In the genomic region with DNA sequence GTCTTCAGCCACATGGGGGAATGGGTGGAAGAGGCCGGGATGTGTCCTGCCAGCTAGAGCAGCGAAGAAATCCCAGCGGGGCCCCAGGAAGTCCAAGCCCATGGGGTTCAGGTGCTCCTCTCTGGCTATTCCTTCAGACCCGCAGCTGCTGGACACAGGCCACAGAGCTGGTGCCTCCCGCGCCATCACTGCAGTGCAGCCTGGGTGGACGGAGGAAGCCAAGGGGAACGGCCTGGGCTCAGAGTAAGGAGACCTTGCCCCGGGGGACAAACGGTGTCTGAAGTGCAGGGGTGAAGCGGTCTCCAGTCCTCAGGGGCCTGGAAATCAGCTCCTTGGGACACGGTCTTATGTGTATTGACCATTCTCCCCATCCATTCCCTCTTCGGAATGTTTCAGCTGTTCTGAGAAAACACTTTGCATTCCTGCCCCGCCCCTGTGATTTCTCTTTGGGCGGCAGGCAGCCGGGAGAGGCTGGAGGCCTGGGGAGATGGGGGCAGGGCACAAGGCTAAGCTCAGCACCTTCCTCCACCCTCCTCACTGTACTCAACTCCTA, we compare ENCODE assay signal across 12 cellular contexts. TPM values are rescaled to one million over a fixed set of nuclear protein-coding genes. Genes with fewer than 3 reads are reported as not detected.
DNase-seq lines count a peak whose midpoint lies in the region; ATAC-seq and TF ChIP-seq lines count a peak whose summit lies in the region.
"Had no signal": no experiment of that assay in that cellular context is flagged by ENCODE, and none has a peak within 500 bp of the region (broad histone marks: within the 10 kb centered on the region; RNA-seq: fewer than 3 reads in every experiment).

No MANE protein-coding gene starts in this region.

- H3K9me3 ChIP-seq in ascending aorta, result no peaks in the 10 kb centered on the region

- H3K27ac Mint-ChIP-seq in Calu3 (ENCODE audit: unreplicated experiment), result no peak overlapping the region

- H3K27me3 Mint-ChIP-seq in Calu3 (ENCODE audit: unreplicated experiment), result no peaks in the 10 kb centered on the region
- no peaks in the 10 kb centered on the region for H3K27me3 Mint-ChIP-seq in activated T-cell treated with anti-CD3 and anti-CD28 coated beads, Interleukin-2, amount 50 U/mL, for 4 hours (ENCODE audit: low read depth)

- H3K4me1 Mint-ChIP-seq in Calu3 (ENCODE audit: low read depth, unreplicated experiment), result peaks cover 21% of the 10 kb centered on the region
- peaks cover 8% of the 10 kb centered on the region for H3K4me1 Mint-ChIP-seq in activated T-cell treated with anti-CD3 and anti-CD28 coated beads, Interleukin-2, amount 50 U/mL, for 4 hours (ENCODE audit: low read depth)

- ATAC-seq in activated T-cell treated with anti-CD3 and anti-CD28 coated beads, Interleukin-2, amount 50 U/mL, for 4 hours, result no peak
- no peak for ATAC-seq in stimulated activated naive CD8-positive, alpha-beta T cell treated with anti-CD3 and anti-CD28 coated beads, Interleukin-15, Interleukin-2, amounts not matched to agents 100 U/mL and 50 U/mL, for 24 hours
- ATAC-seq in HG02852 (IDR thresholded peaks at IDR 0.05; ENCODE audit: unreplicated experiment) (no peak), GM21447 (IDR thresholded peaks at IDR 0.05; ENCODE audit: unreplicated experiment) (no peak)

- H3K27me3 ChIP-seq in ascending aorta, result no peaks in the 10 kb centered on the region

- H3K4me1 ChIP-seq in ascending aorta, result peaks cover 26 to 62% of the 10 kb centered on the region in 2 donors

- H3K27ac ChIP-seq in ascending aorta, result peak overlapping the region; percentile 88 to 91

- H3K36me3 ChIP-seq in ascending aorta, result peaks cover 0 to 9% of the 10 kb centered on the region in 2 donors

- no peak for TF ChIP-seq CTCF in Calu3 (IDR thresholded peaks at IDR 0.05; ENCODE audit: unreplicated experiment)
- TF ChIP-seq CTCF in ascending aorta (IDR thresholded peaks at IDR 0.05), result no peak

- H3K4me3 ChIP-seq in ascending aorta, result peak overlapping the region in 1 of 2 donors; percentile 15

- CTCF ChIA-PET in Calu3 (lab: Charles Lee), result interaction anchor here (1.4 kb wide), 1 partner anchor 19 kb away, joined by 3 read pairs; the partner anchor contains the start of gene CLCN6

- H3K4me3 Mint-ChIP-seq in Calu3 (ENCODE audit: low read depth, unreplicated experiment), result no peak overlapping the region
- no peak overlapping the region for H3K4me3 Mint-ChIP-seq in activated T-cell treated with anti-CD3 and anti-CD28 coated beads, Interleukin-2, amount 50 U/mL, for 4 hours

- H3K36me3 Mint-ChIP-seq in Calu3 (ENCODE audit: insufficient read depth, unreplicated experiment), result peaks cover 21% of the 10 kb centered on the region
- peaks cover 9% of the 10 kb centered on the region for H3K36me3 Mint-ChIP-seq in activated T-cell treated with anti-CD3 and anti-CD28 coated beads, Interleukin-2, amount 50 U/mL, for 4 hours (ENCODE audit: insufficient read depth)

- DNase-seq in Calu3 (peak; percentile 37), ascending aorta (ENCODE audit: low spot score in 2 of 2) (peak in 1 of 2 donors; percentile 84), hepatic stellate cell (ENCODE audit: low spot score) (peak; percentile 87), renal cortical epithelial cell (ENCODE audit: low read depth) (peak; percentile 77)
- no peak for DNase-seq in activated T-cell treated with anti-CD3 and anti-CD28 coated beads, Interleukin-2, amount 50 U/mL, for 4 hours
- no peak for DNase-seq in stimulated activated naive CD8-positive, alpha-beta T cell treated with anti-CD3 and anti-CD28 coated beads, Interleukin-15, Interleukin-2, amounts not matched to agents 100 U/mL and 50 U/mL, for 24 hours
- DNase-seq: activated CD4-positive, CD25-positive, alpha-beta regulatory T cell treated with anti-CD3 and anti-CD28 coated beads, Interleukin-2, amount 50 U/mL, for 72 hours; DND-41; NCI-H1105 treated with DMSO at 0.1 percent for 48 hours; stimulated activated CD4-positive, alpha-beta T cell treated with anti-CD3 and anti-CD28 coated beads, Interleukin-1b, Interleukin-23, amount 100 ng/mL, for 48 hours had no signal

- no peaks in the 10 kb centered on the region for H3K9me3 Mint-ChIP-seq in Calu3 (ENCODE audit: low read depth, unreplicated experiment)
- H3K9me3 Mint-ChIP-seq in activated T-cell treated with anti-CD3 and anti-CD28 coated beads, Interleukin-2, amount 50 U/mL, for 4 hours, result no peaks in the 10 kb centered on the region

- no TSS peak for BruUV-seq in Calu3 (replicated peaks; lab: Mats Ljungman, UMichigan)

- intact Hi-C loops in Calu3 (cut with micrococcal nuclease; ENCODE audit: unreplicated experiment), result no loop called here
- intact Hi-C loops in ascending aorta (cut with DNase I), result loop anchor here (1.0 to 5.0 kb wide), 2 partner anchors 16 to 120 kb away; no protein-coding TSS in a partner anchor

RNA-seq across cellular contexts. Expression of gene MTHFR, which starts 18.4 kb away (rescaled TPM):
- 16.4 and 21.0 TPM in 2 replicates for total RNA-seq in Calu3 (2022)
- total RNA-seq in ascending aorta, result 48.4 TPM
- total RNA-seq in renal cortical epithelial cell, result 11.3 and 19.8 TPM in 2 replicates
- total RNA-seq in activated T-cell treated with anti-CD3 and anti-CD28 coated beads, Interleukin-2, amount 50 U/mL, for 4 hours, result 10 to 100 TPM; 13.1 to 17.0 (median 14.9) TPM

RNA-seq across cellular contexts. Expression of gene CLCN6, which starts 18.7 kb away (rescaled TPM):
- total RNA-seq in Calu3 (2022) (17.4 and 23.6 TPM in 2 replicates), ascending aorta (18.6 TPM), renal cortical epithelial cell (2.4 and 6.9 TPM in 2 replicates)
- 10 to 100 TPM in 2 of 3 donors, 1 to 10 TPM in 1; 8.6 to 13.5 (median 10.7) TPM for total RNA-seq in activated T-cell treated with anti-CD3 and anti-CD28 coated beads, Interleukin-2, amount 50 U/mL, for 4 hours

RNA-seq across cellular contexts. Expression of gene C1orf167, which starts 25.3 kb away (rescaled TPM):
- total RNA-seq in Calu3 (2022), result not detected in 2 replicates
- not detected for total RNA-seq in ascending aorta
- 0.25 TPM in 1 of 2 replicates, not detected in the other for total RNA-seq in renal cortical epithelial cell
- not detected for total RNA-seq in activated T-cell treated with anti-CD3 and anti-CD28 coated beads, Interleukin-2, amount 50 U/mL, for 4 hours

RNA-seq across cellular contexts. Expression of gene AGTRAP, which starts 51.4 kb away (rescaled TPM):
- total RNA-seq in Calu3 (2022) (30.4 and 41.2 TPM in 2 replicates), ascending aorta (95.6 TPM), renal cortical epithelial cell (52.4 and 66.0 TPM in 2 replicates)
- 1 to 10 TPM; 6.5 to 7.8 (median 7.1) TPM for total RNA-seq in activated T-cell treated with anti-CD3 and anti-CD28 coated beads, Interleukin-2, amount 50 U/mL, for 4 hours

Comparison
In these comparisons a context has a peak if more than half of its experiments do, and no peak if none do; other contexts are left out.
1. DNase-seq: peak in Calu3 (single experiment), hepatic stellate cell (single experiment) and renal cortical epithelial cell (single experiment); none in activated T-cell treated with anti-CD3 and anti-CD28 coated beads, Interleukin-2, amount 50 U/mL, for 4 hours (single experiment) and stimulated activated naive CD8-positive, alpha-beta T cell treated with anti-CD3 and anti-CD28 coated beads, Interleukin-15, Interleukin-2, amounts not matched to agents 100 U/mL and 50 U/mL, for 24 hours (single experiment).